ENCODE assay signal across 18 cellular contexts in the genomic region with DNA sequence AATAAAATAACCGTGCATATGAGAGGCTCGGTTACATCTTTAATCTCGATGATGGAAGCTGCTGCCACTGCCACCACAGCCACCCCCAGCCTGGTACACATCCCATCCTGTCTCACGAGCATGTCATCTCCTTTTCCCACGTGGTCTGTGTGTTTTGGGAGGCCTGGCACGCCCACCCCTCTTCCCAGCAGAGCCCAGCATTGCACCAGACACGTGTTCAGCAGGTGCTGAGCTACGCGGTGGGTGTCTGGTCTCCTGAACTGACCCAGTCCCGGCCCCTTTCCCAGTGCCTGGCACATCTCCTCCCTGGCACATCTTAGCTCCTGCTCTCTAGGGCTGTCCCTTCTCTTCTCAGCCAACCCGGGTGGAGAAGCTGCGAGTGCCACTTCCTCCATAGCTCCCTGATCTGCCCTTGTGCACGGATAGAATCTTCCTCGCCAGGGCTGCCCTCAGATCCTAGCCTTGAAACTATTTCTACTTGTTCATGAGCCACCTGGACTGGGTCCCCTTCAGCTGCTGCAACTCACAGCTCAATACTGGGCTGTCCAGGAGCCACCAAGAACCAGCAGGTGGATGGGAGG. TPM values are rescaled to one million over a fixed set of nuclear protein-coding genes. Genes with fewer than 3 reads are reported as not detected.
"Had no signal": no experiment of that assay in that cellular context is flagged by ENCODE, and none has a peak within 500 bp of the region (broad histone marks: within the 10 kb centered on the region; RNA-seq: fewer than 3 reads in every experiment).

No MANE protein-coding gene starts in this region.

- H3K4me1 ChIP-seq: foreskin keratinocyte, right atrium auricular region had no signal

- H3K36me3 ChIP-seq: right atrium auricular region, thoracic aorta had no signal

- H3K4me3 ChIP-seq: hepatocyte, lung, right atrium auricular region, thoracic aorta had no signal

- H3K27me3 ChIP-seq: foreskin keratinocyte, hepatocyte, right atrium auricular region had no signal

- H3K27ac ChIP-seq: foreskin keratinocyte, hepatocyte, right atrium auricular region, thoracic aorta had no signal

- H3K9me3 ChIP-seq: right atrium auricular region, thoracic aorta had no signal

- ATAC-seq: foreskin keratinocyte, left cardiac atrium, left ventricle myocardium superior had no signal

- DNase-seq: central memory CD4-positive, alpha-beta T cell; erythroblast; foreskin keratinocyte; kidney; left cardiac atrium; left ventricle myocardium superior; mesenchymal stem cell; naive B cell; small intestine; stimulated activated CD4-positive, alpha-beta T cell treated with anti-CD3 and anti-CD28 coated beads, Interleukin-2, amount 100 ng/mL, for 48 hours; stimulated activated naive CD4-positive, alpha-beta T cell treated with Interleukin-2 at 50 U/mL for 16 hours; trophoblast cell had no signal

RNA-seq across cellular contexts. Expression of a gene that starts 36.8 kb away (rescaled TPM):
- total RNA-seq: chondrocyte, endothelial cell of umbilical vein, foreskin keratinocyte had no signal
- polyA plus RNA-seq: endothelial cell of umbilical vein, foreskin keratinocyte had no signal
